8 cellular contexts compared by ENCODE assay signal in the genomic region with DNA sequence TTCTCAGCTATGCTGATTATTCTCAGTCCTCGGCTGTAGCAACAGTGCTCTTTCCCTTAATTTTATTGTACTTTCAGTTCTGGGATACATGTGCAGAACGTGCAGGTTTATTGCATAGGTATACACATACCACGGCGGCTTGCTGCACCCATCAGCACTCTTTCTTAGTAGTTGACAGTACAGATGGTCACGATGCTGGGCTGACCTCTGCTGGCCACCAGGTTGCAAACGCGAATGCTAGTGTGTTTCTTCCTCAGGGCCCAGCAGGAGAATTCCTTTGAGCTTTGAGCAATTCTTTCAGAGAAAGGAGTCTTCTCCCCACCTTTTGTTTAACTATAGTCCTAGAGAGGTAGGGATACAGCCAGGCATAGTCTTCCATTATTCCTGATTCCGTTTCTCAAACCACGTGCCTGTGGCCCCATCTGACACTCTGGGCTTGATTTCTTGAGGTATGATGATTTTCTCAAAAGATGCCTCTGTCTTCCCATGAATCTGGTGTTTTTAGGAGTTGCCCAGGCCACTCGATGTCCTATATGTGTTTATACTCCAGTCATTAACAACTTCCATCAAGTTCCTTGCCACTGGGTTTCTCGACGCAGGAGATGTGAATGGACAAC. TPM values are rescaled to one million over a fixed set of nuclear protein-coding genes. Genes with fewer than 3 reads are reported as not detected.
DNase-seq lines count a peak whose midpoint lies in the region; ATAC-seq and TF ChIP-seq lines count a peak whose summit lies in the region.

No MANE protein-coding gene starts in this region.

- intact Hi-C loops in testis (cut with DNase I; ENCODE audit: low total_unique reads): loop anchor here (10.0 kb wide), 1 partner anchor 551 kb away; no protein-coding TSS in a partner anchor
- intact Hi-C loops in CD4-positive, alpha-beta memory T cell (cut with micrococcal nuclease): no loop called here

- H3K4me1 Mint-ChIP-seq in CD4-positive, alpha-beta memory T cell: no peaks in the 10 kb centered on the region
- H3K4me1 Mint-ChIP-seq in T-helper 2 cell treated with Interferon-gamma antibody and Interleukin-4, amounts not matched to agents 5 μg/mL and 100 μg/mL, for 36 hours (ENCODE audit: low read depth): no peaks in the 10 kb centered on the region

- TF ChIP-seq CTCF in AG10803 (conservative IDR thresholded peaks at IDR 0.05; ENCODE audit: low read length): peak; percentile 52
- peak in 2 of 3 experiments; percentile 34 to 44 for TF ChIP-seq CTCF in testis (IDR thresholded peaks at IDR 0.05)

- H3K27ac ChIP-seq in testis: no peak overlapping the region
- no peak overlapping the region for H3K27ac ChIP-seq in CD4-positive, alpha-beta memory T cell (ENCODE audit: low read depth, low read length)

- H3K4me3 Mint-ChIP-seq in CD4-positive, alpha-beta memory T cell: no peak overlapping the region
- no peak overlapping the region for H3K4me3 Mint-ChIP-seq in T-helper 2 cell treated with Interferon-gamma antibody and Interleukin-4, amounts not matched to agents 5 μg/mL and 100 μg/mL, for 36 hours

- POLR2A ChIA-PET in CD4-positive, alpha-beta memory T cell (lab: Charles Lee; ENCODE audit: partially characterized antibody): no interaction called here

- no peaks in the 10 kb centered on the region for H3K27me3 ChIP-seq in testis
- no peaks in the 10 kb centered on the region for H3K27me3 ChIP-seq in CD4-positive, alpha-beta memory T cell (ENCODE audit: insufficient read depth, low read length)

- H3K9me3 Mint-ChIP-seq in CD4-positive, alpha-beta memory T cell: peaks cover 0 to 5% (median 1%) of the 10 kb centered on the region in 8 donors
- H3K9me3 Mint-ChIP-seq in T-helper 2 cell treated with Interferon-gamma antibody and Interleukin-4, amounts not matched to agents 5 μg/mL and 100 μg/mL, for 36 hours: no peaks in the 10 kb centered on the region

- H3K36me3 Mint-ChIP-seq in CD4-positive, alpha-beta memory T cell: no peaks in the 10 kb centered on the region
- no peaks in the 10 kb centered on the region for H3K36me3 Mint-ChIP-seq in T-helper 2 cell treated with Interferon-gamma antibody and Interleukin-4, amounts not matched to agents 5 μg/mL and 100 μg/mL, for 36 hours (ENCODE audit: low read depth)

- H3K9me3 ChIP-seq in testis: no peaks in the 10 kb centered on the region
- no peaks in the 10 kb centered on the region for H3K9me3 ChIP-seq in CD4-positive, alpha-beta memory T cell (ENCODE audit: control insufficient read depth in 1 of 2, low read length in 2 of 2)

- no peak overlapping the region for H3K27ac Mint-ChIP-seq in CD4-positive, alpha-beta memory T cell
- no peak overlapping the region for H3K27ac Mint-ChIP-seq in T-helper 2 cell treated with Interferon-gamma antibody and Interleukin-4, amounts not matched to agents 5 μg/mL and 100 μg/mL, for 36 hours

- TF ChIP-seq POLR2A in testis (IDR thresholded peaks at IDR 0.05): no peak

- H3K4me1 ChIP-seq in testis: no peaks in the 10 kb centered on the region
- no peaks in the 10 kb centered on the region for H3K4me1 ChIP-seq in CD4-positive, alpha-beta memory T cell (ENCODE audit: insufficient read depth, low read length)

- H3K4me3 ChIP-seq in AG10803 (ENCODE audit: low read length) (no peak overlapping the region), testis (no peak overlapping the region)
- H3K4me3 ChIP-seq in CD4-positive, alpha-beta memory T cell (ENCODE audit: low read length in 2 of 2): no peak overlapping the region

- no peaks in the 10 kb centered on the region for H3K27me3 Mint-ChIP-seq in CD4-positive, alpha-beta memory T cell
- H3K27me3 Mint-ChIP-seq in T-helper 2 cell treated with Interferon-gamma antibody and Interleukin-4, amounts not matched to agents 5 μg/mL and 100 μg/mL, for 36 hours (ENCODE audit: low read depth): no peaks in the 10 kb centered on the region

- ATAC-seq in HG03196 (IDR thresholded peaks at IDR 0.05; ENCODE audit: unreplicated experiment): no peak

- WGBS in testis, 2 donors: 30 to 33% methylated on average over 10 to 12 of the region's 12 CpGs

- CTCF ChIA-PET in CD4-positive, alpha-beta memory T cell (lab: Charles Lee; ENCODE audit: partially characterized antibody): no interaction called here

- H3K36me3 ChIP-seq in testis (ENCODE audit: low read depth, missing control alignments): no peaks in the 10 kb centered on the region
- no peaks in the 10 kb centered on the region for H3K36me3 ChIP-seq in CD4-positive, alpha-beta memory T cell (ENCODE audit: insufficient read depth, low read length)

- DNase-seq in AG10803 (ENCODE audit: low read depth): peak; percentile 31
- peak; percentile 31 for DNase-seq in HK-2 (ENCODE audit: unreplicated experiment)
- DNase-seq in SK-N-DZ (ENCODE audit: low spot score): peak; percentile 21
- peak; percentile 47 to 58 for DNase-seq in hippocampal formation (lab: John Stamatoyannopoulos, UW)
- DNase-seq in testis: peak; percentile 82
- no peak for DNase-seq in CD4-positive, alpha-beta memory T cell
- DNase-seq in T-helper 2 cell treated with Interferon-gamma antibody and Interleukin-4, amounts not matched to agents 5 μg/mL and 100 μg/mL, for 36 hours (ENCODE audit: low spot score): no peak

RNA-seq across cellular contexts. Expression of gene CDC14C, which starts 48.9 kb away (rescaled TPM):
- not detected in 2 replicates for polyA plus RNA-seq in SK-N-DZ (2014; cell fraction: cytosol; rRNA removed)
- not detected in 2 replicates for polyA plus RNA-seq in SK-N-DZ (2014; cell fraction: nucleus; rRNA removed)
- 1 to 10 TPM; 3.8 to 4.7 TPM for total RNA-seq in testis
- 14.2 TPM for polyA plus RNA-seq in testis (ENCODE audit: insufficient read depth, low read depth, low replicate concordance)
- not detected for total RNA-seq in CD4-positive, alpha-beta memory T cell
- polyA plus RNA-seq in CD4-positive, alpha-beta memory T cell: not detected

Comparison
In these comparisons a context has a peak if more than half of its experiments do, and no peak if none do; other contexts are left out.
1. DNase-seq: peak in AG10803 (single experiment), HK-2 (single experiment), SK-N-DZ (single experiment), hippocampal formation (2 of 2) and testis (single experiment); none in CD4-positive, alpha-beta memory T cell (0 of 5) and T-helper 2 cell treated with Interferon-gamma antibody and Interleukin-4, amounts not matched to agents 5 μg/mL and 100 μg/mL, for 36 hours (single experiment).
2. RNA of gene CDC14C, which starts 48.9 kb away (total RNA-seq): 3.8 to 4.7 TPM in testis; not detected in CD4-positive, alpha-beta memory T cell; every median in the first group is over 4 times any median in the second.